In genomic region chr11:66312549-66313320, GRCh38 we compare ENCODE assay signal across 8 cellular contexts. TPM values are rescaled to one million over a fixed set of nuclear protein-coding genes. Genes with fewer than 3 reads are reported as not detected.
DNase-seq lines count a peak whose midpoint lies in the region; ATAC-seq, FAIRE-seq and TF ChIP-seq lines count a peak whose summit lies in the region.

No MANE protein-coding gene starts in this region.

- peak overlapping the region; percentile 48 to 86 (median 70) for H3K4me3 ChIP-seq in keratinocyte (ENCODE audit: control insufficient read depth in 2 of 3, extremely low read depth in 1 of 3, insufficient read depth in 2 of 3, low read depth in 1 of 3, low read length in 3 of 3)

- DNase-seq in AG09319 (ENCODE audit: extremely low read depth, low read depth) (peak; percentile 100), NCI-H345 treated with DMSO at 0.1 percent for 48 hours (lab: John Stamatoyannopoulos, UW; ENCODE audit: unreplicated experiment) (peak; percentile 95), cerebellar cortex (ENCODE audit: low spot score) (peak; percentile 94), keratinocyte (ENCODE audit: low read depth, low spot score) (peak; percentile 93)
- peak; percentile 87 for DNase-seq in activated CD4-positive, CD25-positive, alpha-beta regulatory T cell treated with anti-CD3 and anti-CD28 coated beads, Interleukin-2, amount 50 U/mL, for 72 hours
- peak; percentile 98 for DNase-seq in stimulated activated CD4-positive, alpha-beta T cell treated with anti-CD3 and anti-CD28 coated beads, Interleukin-12 subunit alpha, Interleukin-12 subunit beta, amount 100 ng/mL, for 4 hours

- no peaks in the 10 kb centered on the region for H3K9me3 ChIP-seq in keratinocyte (ENCODE audit: control insufficient read depth, low read depth, low read length)

- peak overlapping the region; percentile 95 for H3K4me2 ChIP-seq in keratinocyte (ENCODE audit: control insufficient read depth, extremely low read depth, insufficient read depth, low read depth, low read length)

- H3K36me3 ChIP-seq in keratinocyte (ENCODE audit: control insufficient read depth in 2 of 2, extremely low read depth in 1 of 2, insufficient read depth in 2 of 2, low read length in 2 of 2): no peaks in the 10 kb centered on the region

- peak; percentile 68 for ATAC-seq in GM19043 (IDR thresholded peaks at IDR 0.05; ENCODE audit: low read depth, unreplicated experiment)
- peak; percentile 72 for ATAC-seq in HG03342 (IDR thresholded peaks at IDR 0.05; ENCODE audit: unreplicated experiment)

- peak overlapping the region; percentile 76 for H3K9ac ChIP-seq in keratinocyte (ENCODE audit: control insufficient read depth, extremely low read depth, insufficient read depth, low read length)

- H3K27me3 ChIP-seq in keratinocyte (ENCODE audit: control insufficient read depth, extremely low read depth, insufficient read depth, low read length): peaks cover 16% of the 10 kb centered on the region

- dilution Hi-C loops in keratinocyte (cut with MboI; ENCODE audit: extremely low pct_ligation_motif_present, low sequenced_read_pairs): no loop called here

- H3K9me1 ChIP-seq in keratinocyte (ENCODE audit: control insufficient read depth, extremely low read depth, insufficient read depth, low read length): no peaks in the 10 kb centered on the region

- peak overlapping the region; percentile 97 for H2AFZ ChIP-seq in keratinocyte (ENCODE audit: control insufficient read depth, low read length)

- peaks cover 5% of the 10 kb centered on the region for H3K4me1 ChIP-seq in keratinocyte (ENCODE audit: control insufficient read depth, extremely low read depth, insufficient read depth, low read length)

- peak; percentile 29 for FAIRE-seq in keratinocyte (lab: Jason Lieb, UNC)

- H4K20me1 ChIP-seq in keratinocyte (ENCODE audit: control insufficient read depth, extremely low read depth, insufficient read depth, low read length): no peaks in the 10 kb centered on the region

- TF ChIP-seq CTCF in AG09319 (IDR thresholded peaks at IDR 0.05; ENCODE audit: low read depth, low read length): no peak
- no peak for TF ChIP-seq CTCF in keratinocyte (optimal IDR thresholded peaks at IDR 0.05 in 1 of 3, IDR thresholded peaks at IDR 0.05 in 1 of 3, conservative IDR thresholded peaks at IDR 0.05 in 1 of 3; ENCODE audit: extremely low read depth in 1 of 3, insufficient read depth in 2 of 3, low read length in 3 of 3)

- H3K27ac ChIP-seq in keratinocyte (ENCODE audit: control insufficient read depth, insufficient read depth, low read length): peak overlapping the region; percentile 72

- no peaks in the 10 kb centered on the region for H3K79me2 ChIP-seq in keratinocyte (ENCODE audit: control insufficient read depth, insufficient read depth, low read length)

RNA-seq across cellular contexts. Expression of gene CD248, which starts 4.1 kb away (rescaled TPM):
- 0.02 to 0.40 TPM (median 0.12 TPM) in 3 replicates for polyA plus RNA-seq in keratinocyte
- 0.37 TPM for polyA plus RNA-seq in keratinocyte (2011; ENCODE audit: low read depth)
- polyA plus RNA-seq in keratinocyte (2011; cell fraction: cytosol; rRNA removed): 0.05 and 0.06 TPM in 2 replicates
- polyA plus RNA-seq in keratinocyte (2011; cell fraction: nucleus; rRNA removed): 0.31 and 0.40 TPM in 2 replicates
- 0.06 and 1.2 TPM in 2 replicates for polyA plus RNA-seq in keratinocyte (2012; ENCODE audit: low replicate concordance)
- polyA minus RNA-seq in keratinocyte: 0.23 to 0.52 TPM in 2 of 3 replicates, not detected in the other
- polyA minus RNA-seq in keratinocyte (2011; cell fraction: cytosol; rRNA and poly(A)+ RNA removed): not detected
- 0.21 TPM in 1 of 2 replicates, not detected in the other for polyA minus RNA-seq in keratinocyte (2011; cell fraction: nucleus; rRNA and poly(A)+ RNA removed)

RNA-seq across cellular contexts. Expression of gene TMEM151A, which starts 21.0 kb away (rescaled TPM):
- 0.05 to 0.18 TPM in 2 of 3 replicates, not detected in the other for polyA plus RNA-seq in keratinocyte
- not detected for polyA plus RNA-seq in keratinocyte (2011; ENCODE audit: low read depth)
- 0.05 and 0.16 TPM in 2 replicates for polyA plus RNA-seq in keratinocyte (2011; cell fraction: cytosol; rRNA removed)
- 0.22 and 0.40 TPM in 2 replicates for polyA plus RNA-seq in keratinocyte (2011; cell fraction: nucleus; rRNA removed)
- 0.08 TPM in 1 of 2 replicates, not detected in the other for polyA plus RNA-seq in keratinocyte (2012; ENCODE audit: low replicate concordance)
- 0.23 TPM in 1 of 3 replicates, not detected in the others for polyA minus RNA-seq in keratinocyte
- polyA minus RNA-seq in keratinocyte (2011; cell fraction: cytosol; rRNA and poly(A)+ RNA removed): not detected
- 0.31 and 0.32 TPM in 2 replicates for polyA minus RNA-seq in keratinocyte (2011; cell fraction: nucleus; rRNA and poly(A)+ RNA removed)

RNA-seq across cellular contexts. Expression of gene RIN1, which starts 23.5 kb away (rescaled TPM):
- polyA plus RNA-seq in keratinocyte: 10.6 to 18.6 TPM (median 16.1 TPM) in 3 replicates
- polyA plus RNA-seq in keratinocyte (2011; ENCODE audit: low read depth): 7.9 TPM
- polyA plus RNA-seq in keratinocyte (2011; cell fraction: cytosol; rRNA removed): 6.2 and 20.7 TPM in 2 replicates
- polyA plus RNA-seq in keratinocyte (2011; cell fraction: nucleus; rRNA removed): 19.3 and 34.2 TPM in 2 replicates
- 28.8 and 29.9 TPM in 2 replicates for polyA plus RNA-seq in keratinocyte (2012; ENCODE audit: low replicate concordance)
- polyA minus RNA-seq in keratinocyte: 7.6 to 19.7 TPM (median 10.7 TPM) in 3 replicates
- polyA minus RNA-seq in keratinocyte (2011; cell fraction: cytosol; rRNA and poly(A)+ RNA removed): 44.9 TPM
- polyA minus RNA-seq in keratinocyte (2011; cell fraction: nucleus; rRNA and poly(A)+ RNA removed): 20.1 and 21.6 TPM in 2 replicates

RNA-seq across cellular contexts. Expression of gene YIF1A, which starts 23.8 kb away (rescaled TPM):
- 80.3 to 157 TPM (median 87.5 TPM) in 3 replicates for polyA plus RNA-seq in keratinocyte
- 14.7 TPM for polyA plus RNA-seq in keratinocyte (2011; ENCODE audit: low read depth)
- polyA plus RNA-seq in keratinocyte (2011; cell fraction: cytosol; rRNA removed): 96.1 and 149 TPM in 2 replicates
- 96.2 and 108 TPM in 2 replicates for polyA plus RNA-seq in keratinocyte (2011; cell fraction: nucleus; rRNA removed)
- 106 and 137 TPM in 2 replicates for polyA plus RNA-seq in keratinocyte (2012; ENCODE audit: low replicate concordance)
- polyA minus RNA-seq in keratinocyte: 111 to 173 TPM (median 122 TPM) in 3 replicates
- 246 TPM for polyA minus RNA-seq in keratinocyte (2011; cell fraction: cytosol; rRNA and poly(A)+ RNA removed)
- 43.4 and 45.8 TPM in 2 replicates for polyA minus RNA-seq in keratinocyte (2011; cell fraction: nucleus; rRNA and poly(A)+ RNA removed)

RNA-seq across cellular contexts. Expression of gene BRMS1, which starts 32.2 kb away (rescaled TPM):
- 61.4 to 65.8 TPM (median 64.8 TPM) in 3 replicates for polyA plus RNA-seq in keratinocyte
- 31.0 TPM for polyA plus RNA-seq in keratinocyte (2011; ENCODE audit: low read depth)
- polyA plus RNA-seq in keratinocyte (2011; cell fraction: cytosol; rRNA removed): 37.7 and 68.6 TPM in 2 replicates
- polyA plus RNA-seq in keratinocyte (2011; cell fraction: nucleus; rRNA removed): 44.0 and 44.5 TPM in 2 replicates
- 38.4 and 73.3 TPM in 2 replicates for polyA plus RNA-seq in keratinocyte (2012; ENCODE audit: low replicate concordance)
- polyA minus RNA-seq in keratinocyte: 14.7 to 32.2 TPM (median 21.4 TPM) in 3 replicates
- polyA minus RNA-seq in keratinocyte (2011; cell fraction: cytosol; rRNA and poly(A)+ RNA removed): 28.6 TPM
- polyA minus RNA-seq in keratinocyte (2011; cell fraction: nucleus; rRNA and poly(A)+ RNA removed): 9.1 and 10.6 TPM in 2 replicates

Comparison
In these comparisons a context has a peak if more than half of its experiments do, and no peak if none do; other contexts are left out.
1. Peak in every context shown above with its lines: DNase-seq, ATAC-seq, H3K4me3 ChIP-seq and H3K27ac ChIP-seq.